13 cellular contexts compared by ENCODE assay signal in genomic region chr3:194867270-194867983, GRCh38.
DNase-seq lines count a peak whose midpoint lies in the region; ATAC-seq and TF ChIP-seq lines count a peak whose summit lies in the region.
"Had no signal": no experiment of that assay in that cellular context is flagged by ENCODE, and none has a peak within 500 bp of the region (broad histone marks: within the 10 kb centered on the region; RNA-seq: fewer than 3 reads in every experiment).

No MANE protein-coding gene starts in this region.

- peak overlapping the region; percentile 41 for H2AFZ ChIP-seq in ACC112 (ENCODE audit: low read length, unreplicated experiment)

- H3K4me1 ChIP-seq in ACC112 (ENCODE audit: control insufficient read depth, insufficient read depth, low read length, unreplicated experiment) (peaks cover 31% of the 10 kb centered on the region), lower lobe of right lung (peaks cover 44% of the 10 kb centered on the region)

- no peaks in the 10 kb centered on the region for H3K36me3 ChIP-seq in ACC112 (ENCODE audit: insufficient read depth, low read length)
- no peaks in the 10 kb centered on the region for H3K36me3 ChIP-seq in lower lobe of right lung

- H3K27ac Mint-ChIP-seq in stimulated activated naive B cell treated with anti-CD40 and anti-IgM and Interleukin-4, amounts not matched to agents 10 μg/mL and 1 μg/mL and 100 μg/mL, for 72 hours = no peak overlapping the region
- H3K27ac Mint-ChIP-seq: CD4-positive, alpha-beta T cell had no signal

- ATAC-seq in lower lobe of right lung = peak; percentile 47 to 62
- ATAC-seq in GM21390 (IDR thresholded peaks at IDR 0.05; ENCODE audit: unreplicated experiment) = no peak
- ATAC-seq in stimulated activated naive B cell treated with anti-CD40 and anti-IgM and Interleukin-4, amounts not matched to agents 10 μg/mL and 1 μg/mL and 100 μg/mL, for 72 hours (replicated peaks) = no peak

- H3K27me3 Mint-ChIP-seq in stimulated activated naive B cell treated with anti-CD40 and anti-IgM and Interleukin-4, amounts not matched to agents 10 μg/mL and 1 μg/mL and 100 μg/mL, for 72 hours = peaks cover 17 to 21% of the 10 kb centered on the region in 2 donors

- H3K4me3 ChIP-seq in ACC112 (ENCODE audit: low read depth, low read length) (no peak overlapping the region), lower lobe of right lung (peak overlapping the region; percentile 9)

- peaks cover 11 to 19% of the 10 kb centered on the region in 2 donors for H3K4me1 Mint-ChIP-seq in stimulated activated naive B cell treated with anti-CD40 and anti-IgM and Interleukin-4, amounts not matched to agents 10 μg/mL and 1 μg/mL and 100 μg/mL, for 72 hours

- no peaks in the 10 kb centered on the region for H3K36me3 Mint-ChIP-seq in stimulated activated naive B cell treated with anti-CD40 and anti-IgM and Interleukin-4, amounts not matched to agents 10 μg/mL and 1 μg/mL and 100 μg/mL, for 72 hours

- DNase-seq in Kasumi-1 (lab: John Stamatoyannopoulos, UW) (peak; percentile 21 to 22), dermis blood vessel endothelial cell (peak; percentile 94), lower lobe of right lung (no peak), NCI-H1694 (lab: John Stamatoyannopoulos, UW) (no peak)
- DNase-seq in activated T-cell treated with anti-CD3 and anti-CD28 coated beads, Interleukin-2, amount 50 U/mL, for 48 hours = no peak
- no peak for DNase-seq in stimulated activated naive B cell treated with anti-CD40 and anti-IgM and Interleukin-4, amounts not matched to agents 10 μg/mL and 1 μg/mL and 100 μg/mL, for 72 hours
- DNase-seq: activated CD8-positive, alpha-beta memory T cell treated with anti-CD3 and anti-CD28 coated beads, Interleukin-2, amount 50 U/mL, for 48 hours; amygdala; CD4-positive, alpha-beta T cell; stimulated activated CD4-positive, alpha-beta T cell treated with anti-CD3 and anti-CD28 coated beads, Interleukin-4, amount 100 ng/mL, for 4 hours had no signal

- H3K79me2 ChIP-seq in ACC112 (ENCODE audit: control insufficient read depth, insufficient read depth, low read length, unreplicated experiment) = no peaks in the 10 kb centered on the region

- no peaks in the 10 kb centered on the region for H3K9me3 ChIP-seq in lower lobe of right lung

- TF ChIP-seq CTCF in lower lobe of right lung (IDR thresholded peaks at IDR 0.05) = no peak

- intact Hi-C loops in lower lobe of right lung (cut with DNase I) = no loop called here

- H3K9me3 Mint-ChIP-seq in stimulated activated naive B cell treated with anti-CD40 and anti-IgM and Interleukin-4, amounts not matched to agents 10 μg/mL and 1 μg/mL and 100 μg/mL, for 72 hours = no peaks in the 10 kb centered on the region
- H3K9me3 Mint-ChIP-seq: CD4-positive, alpha-beta T cell had no signal

- H3K4me3 Mint-ChIP-seq in stimulated activated naive B cell treated with anti-CD40 and anti-IgM and Interleukin-4, amounts not matched to agents 10 μg/mL and 1 μg/mL and 100 μg/mL, for 72 hours = no peak overlapping the region
- H3K4me3 Mint-ChIP-seq: CD4-positive, alpha-beta T cell had no signal

- no peak overlapping the region for H3K27ac ChIP-seq in ACC112 (ENCODE audit: low read depth, low read length)
- peak overlapping the region; percentile 51 for H3K27ac ChIP-seq in lower lobe of right lung
- H3K27ac ChIP-seq: epithelial cell of prostate had no signal

- H3K27me3 ChIP-seq in ACC112 (ENCODE audit: insufficient read depth, low read length) (peaks cover 11% of the 10 kb centered on the region; the same call in 1 of the 2 replicates), lower lobe of right lung (ENCODE audit: low read depth) (no peaks in the 10 kb centered on the region)

Comparison
In these comparisons a context has a peak if more than half of its experiments do, and no peak if none do; other contexts are left out.
1. DNase-seq: peak in Kasumi-1 (2 of 2) and dermis blood vessel endothelial cell (single experiment); none in lower lobe of right lung (single experiment), NCI-H1694 (single experiment), activated T-cell treated with anti-CD3 and anti-CD28 coated beads, Interleukin-2, amount 50 U/mL, for 48 hours (0 of 2) and stimulated activated naive B cell treated with anti-CD40 and anti-IgM and Interleukin-4, amounts not matched to agents 10 μg/mL and 1 μg/mL and 100 μg/mL, for 72 hours (single experiment).
2. ATAC-seq: peak in lower lobe of right lung (2 of 2); none in GM21390 (single experiment) and stimulated activated naive B cell treated with anti-CD40 and anti-IgM and Interleukin-4, amounts not matched to agents 10 μg/mL and 1 μg/mL and 100 μg/mL, for 72 hours (0 of 2).